Comparison of ENCODE assay signal across 17 cellular contexts in genomic region chr1:219535021-219535420, GRCh38.
"Had no signal": no experiment of that assay in that cellular context is flagged by ENCODE, and none has a peak within 500 bp of the region (broad histone marks: within the 10 kb centered on the region; RNA-seq: fewer than 3 reads in every experiment).

No MANE protein-coding gene starts in this region.

- H3K4me1 ChIP-seq: stomach, thyroid gland, upper lobe of left lung, vagina had no signal

- H3K9me3 ChIP-seq: esophagus muscularis mucosa, stomach, suprapubic skin, thyroid gland, upper lobe of left lung, vagina had no signal

- H3K27me3 ChIP-seq: esophagus muscularis mucosa, hepatocyte, stomach, suprapubic skin, thyroid gland, upper lobe of left lung, vagina had no signal

- H3K4me2 ChIP-seq: hepatocyte had no signal

- H3K36me3 ChIP-seq: esophagus muscularis mucosa, stomach, suprapubic skin, thyroid gland, upper lobe of left lung, vagina had no signal

- H3K79me2 ChIP-seq: hepatocyte had no signal

- H3K4me3 ChIP-seq: esophagus muscularis mucosa, hepatocyte, stomach, suprapubic skin, thyroid gland, upper lobe of left lung, vagina had no signal

- H2AFZ ChIP-seq: hepatocyte had no signal

- DNase-seq: effector memory CD8-positive, alpha-beta T cell; foreskin melanocyte; head of caudate nucleus; kidney; mammary epithelial cell; posterior cingulate gyrus; stimulated activated naive CD4-positive, alpha-beta T cell; stomach; thyroid gland; upper lobe of left lung had no signal

- H3K27ac ChIP-seq: epithelial cell of prostate, esophagus muscularis mucosa, hepatocyte, stomach, suprapubic skin, thyroid gland, upper lobe of left lung, vagina had no signal

- ATAC-seq: effector memory CD8-positive, alpha-beta T cell; natural killer cell treated with Interleukin-12 subunit alpha and Interleukin-12 subunit beta and Interleukin-15 and Interleukin-18, amount 100 ng/mL, for 72 hours; sciatic nerve had no signal
